In the genomic region with DNA sequence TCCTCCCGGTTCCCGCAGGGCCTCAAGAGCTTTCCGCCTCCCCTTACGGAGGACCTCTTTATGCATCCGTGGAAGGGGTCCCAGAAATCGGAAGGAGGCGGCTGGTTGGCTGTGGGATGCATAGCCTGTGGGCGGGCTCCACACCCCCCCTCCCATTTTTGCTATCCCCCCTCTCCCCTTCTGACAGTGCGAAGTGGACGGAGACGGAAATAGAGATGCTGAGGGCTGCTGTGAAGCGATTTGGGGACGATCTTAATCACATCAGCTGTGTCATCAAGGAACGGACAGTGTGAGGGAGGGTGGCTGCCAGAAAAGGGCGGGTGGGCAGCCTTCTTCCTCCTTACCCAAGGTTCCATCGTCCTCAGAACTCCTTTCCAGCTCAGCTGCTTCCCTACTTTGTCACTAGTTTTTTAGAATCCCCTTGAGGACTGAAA, we compare ENCODE assay signal across 2 cellular contexts.
TF ChIP-seq lines count a peak whose summit lies in the region.

No MANE protein-coding gene starts in this region.

TF ChIP-seq in SK-N-SH, 30 proteins besides CTCF, POLR2A, EP300 and RAD21:
- TF ChIP-seq, protein P1, sequence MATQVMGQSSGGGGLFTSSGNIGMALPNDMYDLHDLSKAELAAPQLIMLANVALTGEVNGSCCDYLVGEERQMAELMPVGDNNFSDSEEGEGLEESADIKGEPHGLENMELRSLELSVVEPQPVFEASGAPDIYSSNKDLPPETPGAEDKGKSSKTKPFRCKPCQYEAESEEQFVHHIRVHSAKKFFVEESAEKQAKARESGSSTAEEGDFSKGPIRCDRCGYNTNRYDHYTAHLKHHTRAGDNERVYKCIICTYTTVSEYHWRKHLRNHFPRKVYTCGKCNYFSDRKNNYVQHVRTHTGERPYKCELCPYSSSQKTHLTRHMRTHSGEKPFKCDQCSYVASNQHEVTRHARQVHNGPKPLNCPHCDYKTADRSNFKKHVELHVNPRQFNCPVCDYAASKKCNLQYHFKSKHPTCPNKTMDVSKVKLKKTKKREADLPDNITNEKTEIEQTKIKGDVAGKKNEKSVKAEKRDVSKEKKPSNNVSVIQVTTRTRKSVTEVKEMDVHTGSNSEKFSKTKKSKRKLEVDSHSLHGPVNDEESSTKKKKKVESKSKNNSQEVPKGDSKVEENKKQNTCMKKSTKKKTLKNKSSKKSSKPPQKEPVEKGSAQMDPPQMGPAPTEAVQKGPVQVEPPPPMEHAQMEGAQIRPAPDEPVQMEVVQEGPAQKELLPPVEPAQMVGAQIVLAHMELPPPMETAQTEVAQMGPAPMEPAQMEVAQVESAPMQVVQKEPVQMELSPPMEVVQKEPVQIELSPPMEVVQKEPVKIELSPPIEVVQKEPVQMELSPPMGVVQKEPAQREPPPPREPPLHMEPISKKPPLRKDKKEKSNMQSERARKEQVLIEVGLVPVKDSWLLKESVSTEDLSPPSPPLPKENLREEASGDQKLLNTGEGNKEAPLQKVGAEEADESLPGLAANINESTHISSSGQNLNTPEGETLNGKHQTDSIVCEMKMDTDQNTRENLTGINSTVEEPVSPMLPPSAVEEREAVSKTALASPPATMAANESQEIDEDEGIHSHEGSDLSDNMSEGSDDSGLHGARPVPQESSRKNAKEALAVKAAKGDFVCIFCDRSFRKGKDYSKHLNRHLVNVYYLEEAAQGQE (IDR thresholded peaks at IDR 0.05; ENCODE audit: low read depth, low read length), result no peak
- TF ChIP-seq, protein P2, sequence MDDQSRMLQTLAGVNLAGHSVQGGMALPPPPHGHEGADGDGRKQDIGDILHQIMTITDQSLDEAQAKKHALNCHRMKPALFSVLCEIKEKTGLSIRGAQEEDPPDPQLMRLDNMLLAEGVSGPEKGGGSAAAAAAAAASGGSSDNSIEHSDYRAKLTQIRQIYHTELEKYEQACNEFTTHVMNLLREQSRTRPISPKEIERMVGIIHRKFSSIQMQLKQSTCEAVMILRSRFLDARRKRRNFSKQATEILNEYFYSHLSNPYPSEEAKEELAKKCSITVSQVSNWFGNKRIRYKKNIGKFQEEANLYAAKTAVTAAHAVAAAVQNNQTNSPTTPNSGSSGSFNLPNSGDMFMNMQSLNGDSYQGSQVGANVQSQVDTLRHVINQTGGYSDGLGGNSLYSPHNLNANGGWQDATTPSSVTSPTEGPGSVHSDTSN (IDR thresholded peaks at IDR 0.05), result no peak
- TF ChIP-seq RCOR1 (IDR thresholded peaks at IDR 0.05; ENCODE audit: low read length), result no peak
- no peak for TF ChIP-seq NRF1 (IDR thresholded peaks at IDR 0.05; ENCODE audit: low read depth, low read length)
- TF ChIP-seq RFX5 (IDR thresholded peaks at IDR 0.05; ENCODE audit: low read length), result no peak
- no peak for TF ChIP-seq FOSL2 (IDR thresholded peaks at IDR 0.05; ENCODE audit: borderline replicate concordance, low read depth)
- TF ChIP-seq, protein P3, sequence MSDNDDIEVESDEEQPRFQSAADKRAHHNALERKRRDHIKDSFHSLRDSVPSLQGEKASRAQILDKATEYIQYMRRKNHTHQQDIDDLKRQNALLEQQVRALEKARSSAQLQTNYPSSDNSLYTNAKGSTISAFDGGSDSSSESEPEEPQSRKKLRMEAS (IDR thresholded peaks at IDR 0.05; ENCODE audit: low read depth), result no peak
- TF ChIP-seq MXI1 (IDR thresholded peaks at IDR 0.05; ENCODE audit: low read depth, low read length), result no peak
- TF ChIP-seq NFIC (IDR thresholded peaks at IDR 0.05; ENCODE audit: borderline replicate concordance), result no peak
- no peak for TF ChIP-seq FOXM1 (IDR thresholded peaks at IDR 0.05; ENCODE audit: low read depth)
- TF ChIP-seq RXRA (IDR thresholded peaks at IDR 0.05; ENCODE audit: borderline replicate concordance, low read depth), result no peak
- TF ChIP-seq, protein P4, sequence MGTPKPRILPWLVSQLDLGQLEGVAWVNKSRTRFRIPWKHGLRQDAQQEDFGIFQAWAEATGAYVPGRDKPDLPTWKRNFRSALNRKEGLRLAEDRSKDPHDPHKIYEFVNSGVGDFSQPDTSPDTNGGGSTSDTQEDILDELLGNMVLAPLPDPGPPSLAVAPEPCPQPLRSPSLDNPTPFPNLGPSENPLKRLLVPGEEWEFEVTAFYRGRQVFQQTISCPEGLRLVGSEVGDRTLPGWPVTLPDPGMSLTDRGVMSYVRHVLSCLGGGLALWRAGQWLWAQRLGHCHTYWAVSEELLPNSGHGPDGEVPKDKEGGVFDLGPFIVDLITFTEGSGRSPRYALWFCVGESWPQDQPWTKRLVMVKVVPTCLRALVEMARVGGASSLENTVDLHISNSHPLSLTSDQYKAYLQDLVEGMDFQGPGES (IDR thresholded peaks at IDR 0.05; ENCODE audit: low read depth, low read length), result no peak
- no peak for TF ChIP-seq GATA2 (CRISPR knock-in tag; IDR thresholded peaks at IDR 0.05)
- TF ChIP-seq ELF1 (IDR thresholded peaks at IDR 0.05), result no peak
- TF ChIP-seq, protein P5, sequence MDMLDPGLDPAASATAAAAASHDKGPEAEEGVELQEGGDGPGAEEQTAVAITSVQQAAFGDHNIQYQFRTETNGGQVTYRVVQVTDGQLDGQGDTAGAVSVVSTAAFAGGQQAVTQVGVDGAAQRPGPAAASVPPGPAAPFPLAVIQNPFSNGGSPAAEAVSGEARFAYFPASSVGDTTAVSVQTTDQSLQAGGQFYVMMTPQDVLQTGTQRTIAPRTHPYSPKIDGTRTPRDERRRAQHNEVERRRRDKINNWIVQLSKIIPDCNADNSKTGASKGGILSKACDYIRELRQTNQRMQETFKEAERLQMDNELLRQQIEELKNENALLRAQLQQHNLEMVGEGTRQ (IDR thresholded peaks at IDR 0.05; ENCODE audit: borderline replicate concordance, low read depth, low read length), result no peak
- TF ChIP-seq YY1 (IDR thresholded peaks at IDR 0.05; ENCODE audit: low read depth), result no peak
- no peak for TF ChIP-seq TAF1 (IDR thresholded peaks at IDR 0.05; ENCODE audit: borderline replicate concordance, low read depth, low read length)

TF ChIP-seq in SK-N-SH treated with all-trans-retinoic acid at 6 μM for 48 hours, 23 proteins besides CTCF, POLR2A, EP300 and RAD21 (continued from another document):
- TF ChIP-seq PPARA (CRISPR knock-in tag; IDR thresholded peaks at IDR 0.05; ENCODE audit: borderline replicate concordance) (no peak), ZNF8 (CRISPR knock-in tag; IDR thresholded peaks at IDR 0.05) (no peak), RARB (CRISPR knock-in tag; IDR thresholded peaks at IDR 0.05) (no peak), ZFP30 (CRISPR knock-in tag; IDR thresholded peaks at IDR 0.05) (no peak), ESRRG (CRISPR knock-in tag; IDR thresholded peaks at IDR 0.05) (no peak), ZFP3 (CRISPR knock-in tag; IDR thresholded peaks at IDR 0.05) (no peak)
- TF ChIP-seq, protein P6, sequence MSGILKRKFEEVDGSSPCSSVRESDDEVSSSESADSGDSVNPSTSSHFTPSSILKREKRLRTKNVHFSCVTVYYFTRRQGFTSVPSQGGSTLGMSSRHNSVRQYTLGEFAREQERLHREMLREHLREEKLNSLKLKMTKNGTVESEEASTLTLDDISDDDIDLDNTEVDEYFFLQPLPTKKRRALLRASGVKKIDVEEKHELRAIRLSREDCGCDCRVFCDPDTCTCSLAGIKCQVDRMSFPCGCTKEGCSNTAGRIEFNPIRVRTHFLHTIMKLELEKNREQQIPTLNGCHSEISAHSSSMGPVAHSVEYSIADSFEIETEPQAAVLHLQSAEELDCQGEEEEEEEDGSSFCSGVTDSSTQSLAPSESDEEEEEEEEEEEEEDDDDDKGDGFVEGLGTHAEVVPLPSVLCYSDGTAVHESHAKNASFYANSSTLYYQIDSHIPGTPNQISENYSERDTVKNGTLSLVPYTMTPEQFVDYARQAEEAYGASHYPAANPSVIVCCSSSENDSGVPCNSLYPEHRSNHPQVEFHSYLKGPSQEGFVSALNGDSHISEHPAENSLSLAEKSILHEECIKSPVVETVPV (CRISPR knock-in tag; IDR thresholded peaks at IDR 0.05), result no peak
- TF ChIP-seq, protein P7, sequence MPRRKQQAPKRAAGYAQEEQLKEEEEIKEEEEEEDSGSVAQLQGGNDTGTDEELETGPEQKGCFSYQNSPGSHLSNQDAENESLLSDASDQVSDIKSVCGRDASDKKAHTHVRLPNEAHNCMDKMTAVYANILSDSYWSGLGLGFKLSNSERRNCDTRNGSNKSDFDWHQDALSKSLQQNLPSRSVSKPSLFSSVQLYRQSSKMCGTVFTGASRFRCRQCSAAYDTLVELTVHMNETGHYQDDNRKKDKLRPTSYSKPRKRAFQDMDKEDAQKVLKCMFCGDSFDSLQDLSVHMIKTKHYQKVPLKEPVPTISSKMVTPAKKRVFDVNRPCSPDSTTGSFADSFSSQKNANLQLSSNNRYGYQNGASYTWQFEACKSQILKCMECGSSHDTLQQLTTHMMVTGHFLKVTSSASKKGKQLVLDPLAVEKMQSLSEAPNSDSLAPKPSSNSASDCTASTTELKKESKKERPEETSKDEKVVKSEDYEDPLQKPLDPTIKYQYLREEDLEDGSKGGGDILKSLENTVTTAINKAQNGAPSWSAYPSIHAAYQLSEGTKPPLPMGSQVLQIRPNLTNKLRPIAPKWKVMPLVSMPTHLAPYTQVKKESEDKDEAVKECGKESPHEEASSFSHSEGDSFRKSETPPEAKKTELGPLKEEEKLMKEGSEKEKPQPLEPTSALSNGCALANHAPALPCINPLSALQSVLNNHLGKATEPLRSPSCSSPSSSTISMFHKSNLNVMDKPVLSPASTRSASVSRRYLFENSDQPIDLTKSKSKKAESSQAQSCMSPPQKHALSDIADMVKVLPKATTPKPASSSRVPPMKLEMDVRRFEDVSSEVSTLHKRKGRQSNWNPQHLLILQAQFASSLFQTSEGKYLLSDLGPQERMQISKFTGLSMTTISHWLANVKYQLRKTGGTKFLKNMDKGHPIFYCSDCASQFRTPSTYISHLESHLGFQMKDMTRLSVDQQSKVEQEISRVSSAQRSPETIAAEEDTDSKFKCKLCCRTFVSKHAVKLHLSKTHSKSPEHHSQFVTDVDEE (CRISPR knock-in tag; IDR thresholded peaks at IDR 0.05), result no peak
